26 cellular contexts compared by ENCODE assay signal in the genomic region with DNA sequence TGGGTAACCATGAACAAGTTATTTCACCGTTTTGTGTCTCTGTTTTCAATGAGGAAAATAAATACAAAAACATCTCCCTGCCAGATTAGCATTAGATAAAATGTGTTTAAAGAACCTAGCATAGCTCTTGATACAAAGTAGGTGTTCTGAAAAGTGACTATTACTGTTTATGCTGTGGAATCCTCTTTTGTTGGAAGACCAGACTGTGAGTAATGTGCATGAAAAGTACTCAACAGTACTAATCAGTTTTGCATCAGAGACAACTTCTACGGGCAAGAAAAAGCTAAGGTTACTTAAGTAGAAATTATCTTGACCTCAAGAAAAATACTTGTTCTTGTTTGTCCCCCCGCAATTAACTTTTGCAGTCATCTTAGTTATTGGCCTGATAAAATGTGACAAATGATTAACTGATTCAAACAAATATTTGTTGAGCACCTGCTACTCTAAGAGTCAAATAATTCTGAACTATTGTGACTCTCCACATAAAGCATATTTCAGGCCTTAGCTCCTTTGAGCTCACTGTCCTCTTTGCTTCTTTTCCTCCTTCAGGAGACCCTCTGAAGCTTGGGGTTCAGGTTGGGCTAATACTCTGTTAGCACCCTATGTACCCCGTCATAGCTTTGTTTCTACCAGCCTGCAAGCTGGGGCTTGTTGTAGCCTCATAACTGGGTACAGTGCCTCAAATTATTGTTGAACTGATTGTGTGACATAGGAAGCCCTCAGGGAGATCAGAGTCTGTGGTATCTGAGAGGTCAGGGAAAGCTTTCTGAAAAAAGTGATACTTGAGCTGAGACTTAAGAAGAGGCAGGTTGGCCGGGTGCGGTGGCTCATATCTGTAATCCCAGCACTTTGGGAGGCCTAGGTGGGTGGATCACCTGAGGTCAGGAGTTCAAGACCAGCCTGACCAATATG. TPM values are rescaled to one million over a fixed set of nuclear protein-coding genes. Genes with fewer than 3 reads are reported as not detected.
DNase-seq lines count a peak whose midpoint lies in the region; ATAC-seq, FAIRE-seq and TF ChIP-seq lines count a peak whose summit lies in the region.
"Had no signal": no experiment of that assay in that cellular context is flagged by ENCODE, and none has a peak within 500 bp of the region (broad histone marks: within the 10 kb centered on the region; RNA-seq: fewer than 3 reads in every experiment).

No MANE protein-coding gene starts in this region.

- TF ChIP-seq CTCF in adrenal gland (IDR thresholded peaks at IDR 0.05) = no peak
- TF ChIP-seq CTCF in foreskin keratinocyte (conservative IDR thresholded peaks at IDR 0.05) = no peak
- TF ChIP-seq CTCF in D721Med (IDR thresholded peaks at IDR 0.05; ENCODE audit: insufficient read depth, missing control alignments) = no peak

- peaks cover 13% of the 10 kb centered on the region for H3K4me1 Mint-ChIP-seq in stimulated activated effector memory CD8-positive, alpha-beta T cell treated with anti-CD3 and anti-CD28 coated beads, Interleukin-12 subunit alpha, Interleukin-12 subunit beta, amount 100 ng/mL, for 72 hours
- H3K4me1 Mint-ChIP-seq in activated T-helper 2 cell treated with anti-CD3 and anti-CD28 coated beads, Interferon-gamma antibody, Interleukin-2, Interleukin-4, amounts not matched to agents 10 μg/mL and 5 μg/mL and 100 μg/mL, durations not matched to agents 14 hours and 24 hours and 36 hours (ENCODE audit: low read depth) = peaks cover 4% of the 10 kb centered on the region
- H3K4me1 Mint-ChIP-seq: activated CD4-positive, alpha-beta T cell treated with anti-CD3 and anti-CD28 coated beads, Interleukin-2, amount 10 ng/mL, durations not matched to agents 7 days and 5 days; CD8-positive, alpha-beta memory T cell; central memory CD8-positive, alpha-beta T cell; IgD-negative memory B cell had no signal

- H3K27me3 ChIP-seq in adrenal gland = no peaks in the 10 kb centered on the region
- no peaks in the 10 kb centered on the region for H3K27me3 ChIP-seq in foreskin keratinocyte
- H3K27me3 ChIP-seq: gastroesophageal sphincter, right atrium auricular region, SJSA1, spleen had no signal

- H3K27ac ChIP-seq in adrenal gland (peak overlapping the region in 3 of 5 donors; percentile 66 to 78 (median 73)), foreskin keratinocyte (peak overlapping the region; percentile 79)
- H3K27ac ChIP-seq: gastroesophageal sphincter, right atrium auricular region, SJSA1, spleen, thoracic aorta had no signal

- FAIRE-seq in HTR-8/SVneo (lab: Jason Lieb, UNC) (peak; percentile 73), D721Med (lab: Jason Lieb, UNC) (no peak)
- FAIRE-seq: GM12892, RCC 7860, urothelium cell line had no signal

- H3K36me3 ChIP-seq in adrenal gland (replicated peaks in 1 of 2) = no peaks in the 10 kb centered on the region
- H3K36me3 ChIP-seq: right atrium auricular region, SJSA1, spleen, thoracic aorta had no signal

- no peak for ATAC-seq in foreskin keratinocyte
- no peak for ATAC-seq in stimulated activated effector memory CD8-positive, alpha-beta T cell treated with anti-CD3 and anti-CD28 coated beads, Interleukin-12 subunit alpha, Interleukin-12 subunit beta, amount 100 ng/mL, for 72 hours
- ATAC-seq: gastroesophageal sphincter had no signal

- intact Hi-C loops in adrenal gland (cut with DNase I) = no loop called here
- intact Hi-C loops in activated T-helper 2 cell treated with anti-CD3 and anti-CD28 coated beads, Interferon-gamma antibody, Interleukin-2, Interleukin-4, amounts not matched to agents 10 μg/mL and 5 μg/mL and 100 μg/mL, durations not matched to agents 14 hours and 24 hours and 36 hours (cut with micrococcal nuclease) = no loop called here

- H3K9me3 Mint-ChIP-seq in stimulated activated effector memory CD8-positive, alpha-beta T cell treated with anti-CD3 and anti-CD28 coated beads, Interleukin-12 subunit alpha, Interleukin-12 subunit beta, amount 100 ng/mL, for 72 hours = no peaks in the 10 kb centered on the region
- H3K9me3 Mint-ChIP-seq in activated T-helper 2 cell treated with anti-CD3 and anti-CD28 coated beads, Interferon-gamma antibody, Interleukin-2, Interleukin-4, amounts not matched to agents 10 μg/mL and 5 μg/mL and 100 μg/mL, durations not matched to agents 14 hours and 24 hours and 36 hours = no peaks in the 10 kb centered on the region
- H3K9me3 Mint-ChIP-seq: activated CD4-positive, alpha-beta T cell treated with anti-CD3 and anti-CD28 coated beads, Interleukin-2, amount 10 ng/mL, durations not matched to agents 7 days and 5 days; CD8-positive, alpha-beta memory T cell; central memory CD8-positive, alpha-beta T cell; IgD-negative memory B cell; stimulated activated naive CD8-positive, alpha-beta T cell treated with anti-CD3 and anti-CD28 coated beads, Interleukin-15, Interleukin-2, amounts not matched to agents 100 ng/mL and 50 ng/mL, for 24 hours had no signal

- no peaks in the 10 kb centered on the region for H3K9me3 ChIP-seq in adrenal gland (replicated peaks in 1 of 3)
- H3K9me3 ChIP-seq: gastroesophageal sphincter, right atrium auricular region, SJSA1, spleen, thoracic aorta had no signal

- TF ChIP-seq POLR2A in adrenal gland (IDR thresholded peaks at IDR 0.05) = no peak

- DNase-seq in HTR-8/SVneo (ENCODE audit: insufficient read length, low spot score) (no peak), adrenal gland (no peak), foreskin keratinocyte (peak in 1 of 2 donors; percentile 57), D721Med (ENCODE audit: insufficient read length, low spot score) (no peak)
- no peak for DNase-seq in stimulated activated effector memory CD8-positive, alpha-beta T cell treated with anti-CD3 and anti-CD28 coated beads, Interleukin-12 subunit alpha, Interleukin-12 subunit beta, amount 100 ng/mL, for 72 hours (ENCODE audit: low spot score in 2 of 2)
- no peak for DNase-seq in activated T-helper 2 cell treated with anti-CD3 and anti-CD28 coated beads, Interferon-gamma antibody, Interleukin-2, Interleukin-4, amounts not matched to agents 10 μg/mL and 5 μg/mL and 100 μg/mL, durations not matched to agents 14 hours and 24 hours and 36 hours (ENCODE audit: low spot score)
- no peak for DNase-seq in activated CD4-positive, alpha-beta T cell treated with anti-CD3 and anti-CD28 coated beads for 48 hours
- DNase-seq: activated CD4-positive, alpha-beta T cell treated with anti-CD3 and anti-CD28 coated beads, Interleukin-2, amount 10 ng/mL, durations not matched to agents 7 days and 5 days; activated T-cell treated with anti-CD3 and anti-CD28 coated beads, Interleukin-2, amount 50 U/mL, for 1 hour; CD8-positive, alpha-beta memory T cell; DMS153; NCI-H446; NCI-H748 treated with DMSO at 0.1 percent for 48 hours; spleen; stimulated activated CD4-positive, alpha-beta T cell treated with anti-CD3 and anti-CD28 coated beads, Interleukin-2, amount 100 ng/mL, for 24 hours; T1000 had no signal

- H3K4me3 ChIP-seq in adrenal gland = no peak overlapping the region
- H3K4me3 ChIP-seq: gastroesophageal sphincter, right atrium auricular region, SJSA1, spleen, thoracic aorta had no signal

- no peaks in the 10 kb centered on the region for H3K27me3 Mint-ChIP-seq in activated T-helper 2 cell treated with anti-CD3 and anti-CD28 coated beads, Interferon-gamma antibody, Interleukin-2, Interleukin-4, amounts not matched to agents 10 μg/mL and 5 μg/mL and 100 μg/mL, durations not matched to agents 14 hours and 24 hours and 36 hours (ENCODE audit: low read depth)
- H3K27me3 Mint-ChIP-seq: activated CD4-positive, alpha-beta T cell treated with anti-CD3 and anti-CD28 coated beads, Interleukin-2, amount 10 ng/mL, durations not matched to agents 7 days and 5 days; central memory CD8-positive, alpha-beta T cell; IgD-negative memory B cell; stimulated activated naive CD8-positive, alpha-beta T cell treated with anti-CD3 and anti-CD28 coated beads, Interleukin-15, Interleukin-2, amounts not matched to agents 100 ng/mL and 50 ng/mL, for 24 hours had no signal

- H3K4me3 Mint-ChIP-seq in stimulated activated effector memory CD8-positive, alpha-beta T cell treated with anti-CD3 and anti-CD28 coated beads, Interleukin-12 subunit alpha, Interleukin-12 subunit beta, amount 100 ng/mL, for 72 hours = no peak overlapping the region
- no peak overlapping the region for H3K4me3 Mint-ChIP-seq in activated T-helper 2 cell treated with anti-CD3 and anti-CD28 coated beads, Interferon-gamma antibody, Interleukin-2, Interleukin-4, amounts not matched to agents 10 μg/mL and 5 μg/mL and 100 μg/mL, durations not matched to agents 14 hours and 24 hours and 36 hours (ENCODE audit: low read depth)
- H3K4me3 Mint-ChIP-seq: activated CD4-positive, alpha-beta T cell treated with anti-CD3 and anti-CD28 coated beads, Interleukin-2, amount 10 ng/mL, durations not matched to agents 7 days and 5 days; CD8-positive, alpha-beta memory T cell; central memory CD8-positive, alpha-beta T cell; stimulated activated naive CD8-positive, alpha-beta T cell treated with anti-CD3 and anti-CD28 coated beads, Interleukin-15, Interleukin-2, amounts not matched to agents 100 ng/mL and 50 ng/mL, for 24 hours had no signal

- H3K27ac Mint-ChIP-seq in stimulated activated effector memory CD8-positive, alpha-beta T cell treated with anti-CD3 and anti-CD28 coated beads, Interleukin-12 subunit alpha, Interleukin-12 subunit beta, amount 100 ng/mL, for 72 hours = peak overlapping the region; percentile 2
- H3K27ac Mint-ChIP-seq in activated T-helper 2 cell treated with anti-CD3 and anti-CD28 coated beads, Interferon-gamma antibody, Interleukin-2, Interleukin-4, amounts not matched to agents 10 μg/mL and 5 μg/mL and 100 μg/mL, durations not matched to agents 14 hours and 24 hours and 36 hours = no peak overlapping the region
- H3K27ac Mint-ChIP-seq: activated CD4-positive, alpha-beta T cell treated with anti-CD3 and anti-CD28 coated beads, Interleukin-2, amount 10 ng/mL, durations not matched to agents 7 days and 5 days; IgD-negative memory B cell; stimulated activated naive CD8-positive, alpha-beta T cell treated with anti-CD3 and anti-CD28 coated beads, Interleukin-15, Interleukin-2, amounts not matched to agents 100 ng/mL and 50 ng/mL, for 24 hours had no signal

- peaks cover 7 to 13% of the 10 kb centered on the region in 2 donors for H3K4me1 ChIP-seq in adrenal gland (replicated peaks in 1 of 2)
- H3K4me1 ChIP-seq in foreskin keratinocyte = peaks cover 15% of the 10 kb centered on the region
- H3K4me1 ChIP-seq: gastroesophageal sphincter, SJSA1, spleen had no signal

- peaks cover 31% of the 10 kb centered on the region for H3K36me3 Mint-ChIP-seq in stimulated activated effector memory CD8-positive, alpha-beta T cell treated with anti-CD3 and anti-CD28 coated beads, Interleukin-12 subunit alpha, Interleukin-12 subunit beta, amount 100 ng/mL, for 72 hours
- H3K36me3 Mint-ChIP-seq in activated T-helper 2 cell treated with anti-CD3 and anti-CD28 coated beads, Interferon-gamma antibody, Interleukin-2, Interleukin-4, amounts not matched to agents 10 μg/mL and 5 μg/mL and 100 μg/mL, durations not matched to agents 14 hours and 24 hours and 36 hours (ENCODE audit: low read depth) = peaks cover 13% of the 10 kb centered on the region
- H3K36me3 Mint-ChIP-seq: CD8-positive, alpha-beta memory T cell had no signal

- WGBS in adrenal gland, 4 donors = 75 to 80% (median 79%) methylated on average over 6 of the region's 6 CpGs

RNA-seq across cellular contexts. Expression of gene DIXDC1, which starts 24.5 kb away (rescaled TPM):
- total RNA-seq in adrenal gland (10 to 100 TPM; 14.8 to 56.0 (median 46.9) TPM), foreskin keratinocyte (4.7 and 7.3 TPM in 2 replicates)
- polyA plus RNA-seq in adrenal gland (10 to 100 TPM in 2 of 3 donors, 1 to 10 TPM in 1; 7.9 to 30.1 (median 11.5) TPM), foreskin keratinocyte (1.3 TPM in 2 replicates)
- 30.0 and 30.7 TPM in 2 replicates for total RNA-seq in activated T-helper 2 cell treated with anti-CD3 and anti-CD28 coated beads, Interferon-gamma antibody, Interleukin-2, Interleukin-4, amounts not matched to agents 10 μg/mL and 5 μg/mL and 100 μg/mL, durations not matched to agents 14 hours and 24 hours and 36 hours

RNA-seq across cellular contexts. Expression of gene C11orf52, which starts 42.9 kb away (rescaled TPM):
- total RNA-seq in adrenal gland (1 to 10 TPM in 4 of 8 donors, under 1 TPM in 2, not detected in 2; 0.53 to 4.2 (median 2.4) TPM), foreskin keratinocyte (1.2 and 2.0 TPM in 2 replicates)
- polyA plus RNA-seq in adrenal gland (1 to 10 TPM in 2 of 3 donors, under 1 TPM in 1; 0.68 to 1.9 (median 1.7) TPM), foreskin keratinocyte (1.5 and 3.0 TPM in 2 replicates)
- total RNA-seq in activated T-helper 2 cell treated with anti-CD3 and anti-CD28 coated beads, Interferon-gamma antibody, Interleukin-2, Interleukin-4, amounts not matched to agents 10 μg/mL and 5 μg/mL and 100 μg/mL, durations not matched to agents 14 hours and 24 hours and 36 hours = not detected in 2 replicates
- total RNA-seq: CD8-positive, alpha-beta memory T cell; SJSA1 had no signal
- polyA plus RNA-seq: CD8-positive, alpha-beta memory T cell; IgD-negative memory B cell had no signal

RNA-seq across cellular contexts. Expression of gene HSPB2, which starts 49.1 kb away (rescaled TPM):
- total RNA-seq in adrenal gland = 1 to 10 TPM in 4 of 8 donors, under 1 TPM in 2, not detected in 2; 0.60 to 2.3 (median 1.3) TPM
- polyA plus RNA-seq in adrenal gland = 1 to 10 TPM in 2 of 3 donors, under 1 TPM in 1; 0.51 to 6.1 (median 3.9) TPM
- total RNA-seq in foreskin keratinocyte = not detected in 2 replicates
- 0.11 TPM in 1 of 2 replicates, not detected in the other for polyA plus RNA-seq in foreskin keratinocyte
- not detected in 2 replicates for total RNA-seq in activated T-helper 2 cell treated with anti-CD3 and anti-CD28 coated beads, Interferon-gamma antibody, Interleukin-2, Interleukin-4, amounts not matched to agents 10 μg/mL and 5 μg/mL and 100 μg/mL, durations not matched to agents 14 hours and 24 hours and 36 hours
- total RNA-seq: activated CD4-positive, alpha-beta T cell treated with anti-CD3 and anti-CD28 coated beads, Interleukin-2, amount 10 ng/mL, durations not matched to agents 7 days and 5 days; CD8-positive, alpha-beta memory T cell; SJSA1 had no signal
- polyA plus RNA-seq: CD8-positive, alpha-beta memory T cell; IgD-negative memory B cell had no signal

RNA-seq across cellular contexts. Expression of gene CRYAB, which starts 50.1 kb away (rescaled TPM):
- total RNA-seq in adrenal gland (10 to 100 TPM; 38.2 to 87.7 (median 56.3) TPM), foreskin keratinocyte (0.85 and 2.0 TPM in 2 replicates)
- polyA plus RNA-seq in adrenal gland (100 to 1,000 TPM in 1 of 3 donors, 10 to 100 TPM in 2; 77.8 to 108 (median 99.0) TPM), foreskin keratinocyte (1.0 and 1.2 TPM in 2 replicates)
- not detected in 2 replicates for total RNA-seq in activated T-helper 2 cell treated with anti-CD3 and anti-CD28 coated beads, Interferon-gamma antibody, Interleukin-2, Interleukin-4, amounts not matched to agents 10 μg/mL and 5 μg/mL and 100 μg/mL, durations not matched to agents 14 hours and 24 hours and 36 hours
- total RNA-seq: activated CD4-positive, alpha-beta T cell treated with anti-CD3 and anti-CD28 coated beads, Interleukin-2, amount 10 ng/mL, durations not matched to agents 7 days and 5 days; CD8-positive, alpha-beta memory T cell had no signal
- polyA plus RNA-seq: CD8-positive, alpha-beta memory T cell; IgD-negative memory B cell had no signal
